ENCODE assay signal across 9 cellular contexts in the genomic region with DNA sequence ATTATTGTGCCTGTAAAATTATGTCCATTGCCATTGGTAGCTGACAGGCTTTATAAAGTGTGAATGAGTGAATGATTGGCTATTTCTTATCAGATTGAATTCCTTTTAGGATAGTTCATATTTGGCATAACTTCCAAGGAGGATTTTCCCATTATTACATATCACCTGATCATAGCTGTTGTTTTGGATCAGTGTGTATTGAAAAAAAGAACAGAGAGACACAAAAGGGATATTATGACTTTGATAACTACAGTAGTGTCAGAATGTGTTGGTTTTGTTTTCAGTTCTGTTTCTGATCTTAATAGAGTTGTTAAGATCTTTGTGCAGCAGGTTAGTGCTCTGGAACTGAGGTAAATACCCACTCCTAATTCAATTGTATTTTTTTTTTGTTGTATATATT.
DNase-seq lines count a peak whose midpoint lies in the region; ATAC-seq lines count a peak whose summit lies in the region.
"Had no signal": no experiment of that assay in that cellular context is flagged by ENCODE, and none has a peak within 500 bp of the region (broad histone marks: within the 10 kb centered on the region; RNA-seq: fewer than 3 reads in every experiment).

No MANE protein-coding gene starts in this region.

- H3K4me3 Mint-ChIP-seq in immature natural killer cell, result peak overlapping the region in 1 of 5 donors; percentile 68

- H3K27ac Mint-ChIP-seq in immature natural killer cell, result peak overlapping the region in 5 of 6 donors; percentile 30 to 94 (median 83)

- H3K36me3 Mint-ChIP-seq in immature natural killer cell, result peaks cover 0 to 9% (median 5%) of the 10 kb centered on the region in 3 donors

- ATAC-seq in GM18498 (IDR thresholded peaks at IDR 0.05; ENCODE audit: unreplicated experiment), result peak; percentile 81
- peak; percentile 89 for ATAC-seq in GM19468 (IDR thresholded peaks at IDR 0.05; ENCODE audit: extremely low read depth, unreplicated experiment)
- ATAC-seq in HG03159 (IDR thresholded peaks at IDR 0.05; ENCODE audit: unreplicated experiment), result peak; percentile 84

- peaks cover 0 to 2% (median 0%) of the 10 kb centered on the region in 6 donors for H3K9me3 Mint-ChIP-seq in immature natural killer cell
- H3K9me3 Mint-ChIP-seq: brain had no signal

- no peak for DNase-seq in immature natural killer cell
- DNase-seq in AG08396 (ENCODE audit: low spot score), result no peak
- no peak for DNase-seq in NCI-H1930 (lab: John Stamatoyannopoulos, UW)
- no peak for DNase-seq in DMS153 treated with DMSO at 0.1 percent for 48 hours (lab: John Stamatoyannopoulos, UW; ENCODE audit: unreplicated experiment)
- DNase-seq in posterior vena cava (ENCODE audit: low spot score), result no peak

- H3K4me1 Mint-ChIP-seq in immature natural killer cell, result peaks cover 28 to 40% of the 10 kb centered on the region in 2 donors

- intact Hi-C loops in posterior vena cava (cut with DNase I), result no loop called here

- H3K27me3 Mint-ChIP-seq in immature natural killer cell (ENCODE audit: low read depth in 3 of 3), result peaks cover 0 to 1% (median 0%) of the 10 kb centered on the region in 3 donors
- H3K27me3 Mint-ChIP-seq: brain had no signal
